Comparison of ENCODE assay signal across 14 cellular contexts in the genomic region with DNA sequence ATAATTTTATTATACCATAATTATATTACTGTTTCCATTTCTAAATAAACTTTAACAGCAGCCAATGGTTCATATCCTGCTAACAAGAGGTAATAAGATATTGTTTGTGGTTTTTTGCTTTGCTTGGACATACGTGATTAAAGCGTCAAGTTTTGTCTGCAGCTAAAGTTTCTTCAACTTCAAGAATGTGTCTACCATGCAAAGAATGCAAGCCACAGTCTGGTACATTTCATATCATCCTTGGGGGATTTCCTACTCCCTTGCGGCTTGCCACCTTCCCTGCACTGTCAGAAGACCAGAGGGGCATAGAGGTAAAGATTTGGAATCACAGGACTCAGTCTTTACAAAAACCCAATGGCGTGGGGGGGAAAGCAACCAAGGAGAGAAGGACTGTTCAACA.
DNase-seq lines count a peak whose midpoint lies in the region; ATAC-seq and TF ChIP-seq lines count a peak whose summit lies in the region.
"Had no signal": no experiment of that assay in that cellular context is flagged by ENCODE, and none has a peak within 500 bp of the region (broad histone marks: within the 10 kb centered on the region; RNA-seq: fewer than 3 reads in every experiment).

No MANE protein-coding gene starts in this region.

- H3K27ac ChIP-seq in SK-N-SH (ENCODE audit: low read depth in 2 of 2, low read length in 1 of 2) (peak overlapping the region; percentile 19 to 42; a peak in 3 of 4 replicates), breast epithelium (no peak overlapping the region)

- peak overlapping the region; percentile 36; the same call in 1 of the 2 replicates for H3K4me2 ChIP-seq in SK-N-SH

- H3K4me1 ChIP-seq in SK-N-SH (ENCODE audit: control insufficient read depth in 1 of 2, insufficient read depth in 2 of 2, low read depth in 1 of 2, low read length in 1 of 2) (peaks cover 30 to 47% of the 10 kb centered on the region in 2 experiments), breast epithelium (no peaks in the 10 kb centered on the region)

- no peaks in the 10 kb centered on the region for H3K9me3 ChIP-seq in SK-N-SH
- H3K9me3 ChIP-seq in breast epithelium, result no peaks in the 10 kb centered on the region

- H4K20me1 ChIP-seq in SK-N-SH (ENCODE audit: insufficient read depth), result peaks cover 98% of the 10 kb centered on the region

- H3K27me3 ChIP-seq in SK-N-SH (ENCODE audit: insufficient read depth) (no peaks in the 10 kb centered on the region), breast epithelium (no peaks in the 10 kb centered on the region)

- TF ChIP-seq POLR2A in breast epithelium (IDR thresholded peaks at IDR 0.05), result no peak

- no peak for TF ChIP-seq RAD21 in SK-N-SH (IDR thresholded peaks at IDR 0.05; ENCODE audit: low read length)

- 30% methylated on average over 4 of the region's 4 CpGs for WGBS in SK-N-SH (ENCODE audit: low lambda C conversion rate)

- no peak overlapping the region for H3K4me3 ChIP-seq in SK-N-SH (ENCODE audit: low read depth in 2 of 2, low read length in 1 of 2)
- H3K4me3 ChIP-seq in fibroblast of pulmonary artery (replicated peaks; ENCODE audit: low read depth, low read length), result no peak overlapping the region
- H3K4me3 ChIP-seq in retinal pigment epithelial cell (ENCODE audit: low read length), result no peak overlapping the region
- H3K4me3 ChIP-seq in breast epithelium, result no peak overlapping the region

- POLR2A ChIA-PET in SK-N-SH (lab: Yijun Ruan, JAX), result no interaction called here

- TF ChIP-seq CTCF in SK-N-SH (IDR thresholded peaks at IDR 0.05) (no peak), fibroblast of pulmonary artery (IDR thresholded peaks at IDR 0.05; ENCODE audit: low read length, missing control alignments) (no peak), retinal pigment epithelial cell (conservative IDR thresholded peaks at IDR 0.05; ENCODE audit: low read depth, low read length) (no peak), breast epithelium (IDR thresholded peaks at IDR 0.05) (no peak)

- H3K9me2 ChIP-seq in SK-N-SH, result no peaks in the 10 kb centered on the region

- no peak for ATAC-seq in GM21737 (IDR thresholded peaks at IDR 0.05; ENCODE audit: unreplicated experiment)

- no peaks in the 10 kb centered on the region for H3K36me3 ChIP-seq in SK-N-SH (replicated peaks in 1 of 2; ENCODE audit: control insufficient read depth in 1 of 2, insufficient read depth in 2 of 2, low read length in 1 of 2)
- H3K36me3 ChIP-seq in breast epithelium, result no peaks in the 10 kb centered on the region

- peaks cover 39% of the 10 kb centered on the region for H3F3A ChIP-seq in SK-N-SH (replicated peaks; ENCODE audit: insufficient read depth)

- intact Hi-C loops in breast epithelium (cut with DNase I; ENCODE audit: low total_unique reads), result loop anchor here (10.0 kb wide), 1 partner anchor 1577 kb away; no protein-coding TSS in a partner anchor

- H3K9ac ChIP-seq in SK-N-SH, result no peak overlapping the region

- H2AFZ ChIP-seq in SK-N-SH (ENCODE audit: low read depth), result no peak overlapping the region

- CTCF ChIA-PET in SK-N-SH (lab: Yijun Ruan, JAX), result no interaction called here

- TF ChIP-seq EP300 in SK-N-SH (IDR thresholded peaks at IDR 0.05; ENCODE audit: borderline replicate concordance in 1 of 2, low read depth in 1 of 2, low read length in 1 of 2), result peak in 1 of 2 experiments; percentile 59; a peak in 1 of 4 replicates

- DNase-seq in GM03348 (ENCODE audit: low spot score) (peak; percentile 23), SK-N-SH (no peak), fibroblast of pulmonary artery (ENCODE audit: low read depth) (peak; percentile 86), retinal pigment epithelial cell (ENCODE audit: low read depth) (peak; percentile 84), G401 (ENCODE audit: low spot score) (no peak), breast epithelium (ENCODE audit: low spot score in 2 of 2) (no peak)
- no peak for DNase-seq in central memory CD4-positive, alpha-beta T cell
- DNase-seq: activated CD4-positive, alpha-beta T cell treated with anti-CD3 and anti-CD28 coated beads, Interleukin-2, amount 50 U/mL, for 4 hours; activated naive CD8-positive, alpha-beta T cell treated with anti-CD3 and anti-CD28 coated beads, Interleukin-2, amount 10 ng/mL, durations not matched to agents 7 days and 5 days; DMS79; NCI-H1105; NCI-H526 treated with DMSO at 0.1 percent for 48 hours; stimulated activated naive B cell treated with anti-CD40 and anti-IgM and Interleukin-4, amounts not matched to agents 10 μg/mL and 1 μg/mL and 100 μg/mL, for 72 hours had no signal

- in situ Hi-C loops in G401 (cut with HindIII; ENCODE audit: low sequenced_read_pairs), result no loop called here

- H3K79me2 ChIP-seq in SK-N-SH (ENCODE audit: insufficient read depth), result peaks cover 100% of the 10 kb centered on the region

TF ChIP-seq in SK-N-SH, 30 proteins besides CTCF, POLR2A, EP300 and RAD21 (continues in another document):
- TF ChIP-seq FOXM1 (IDR thresholded peaks at IDR 0.05; ENCODE audit: low read depth), result 0 out of 2 replicates have a peak, but pooled peaks have one; percentile 27
- TF ChIP-seq TAF1 (IDR thresholded peaks at IDR 0.05; ENCODE audit: borderline replicate concordance, low read depth, low read length), result no peak
- TF ChIP-seq, protein P1, sequence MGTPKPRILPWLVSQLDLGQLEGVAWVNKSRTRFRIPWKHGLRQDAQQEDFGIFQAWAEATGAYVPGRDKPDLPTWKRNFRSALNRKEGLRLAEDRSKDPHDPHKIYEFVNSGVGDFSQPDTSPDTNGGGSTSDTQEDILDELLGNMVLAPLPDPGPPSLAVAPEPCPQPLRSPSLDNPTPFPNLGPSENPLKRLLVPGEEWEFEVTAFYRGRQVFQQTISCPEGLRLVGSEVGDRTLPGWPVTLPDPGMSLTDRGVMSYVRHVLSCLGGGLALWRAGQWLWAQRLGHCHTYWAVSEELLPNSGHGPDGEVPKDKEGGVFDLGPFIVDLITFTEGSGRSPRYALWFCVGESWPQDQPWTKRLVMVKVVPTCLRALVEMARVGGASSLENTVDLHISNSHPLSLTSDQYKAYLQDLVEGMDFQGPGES (IDR thresholded peaks at IDR 0.05; ENCODE audit: low read depth, low read length), result no peak
- TF ChIP-seq SIN3A (IDR thresholded peaks at IDR 0.05; ENCODE audit: borderline replicate concordance, low read depth, low read length), result no peak
- no peak for TF ChIP-seq MEF2A (IDR thresholded peaks at IDR 0.05; ENCODE audit: borderline replicate concordance, low read depth)
- TF ChIP-seq MXI1 (IDR thresholded peaks at IDR 0.05; ENCODE audit: low read depth, low read length), result no peak
- TF ChIP-seq TEAD4 (IDR thresholded peaks at IDR 0.05; ENCODE audit: borderline replicate concordance, insufficient read depth), result peak; percentile 71; the same call in 1 of the 2 replicates
- no peak for TF ChIP-seq RFX5 (IDR thresholded peaks at IDR 0.05; ENCODE audit: low read length)
- TF ChIP-seq, protein P2, sequence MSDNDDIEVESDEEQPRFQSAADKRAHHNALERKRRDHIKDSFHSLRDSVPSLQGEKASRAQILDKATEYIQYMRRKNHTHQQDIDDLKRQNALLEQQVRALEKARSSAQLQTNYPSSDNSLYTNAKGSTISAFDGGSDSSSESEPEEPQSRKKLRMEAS (IDR thresholded peaks at IDR 0.05; ENCODE audit: low read depth), result 0 out of 2 replicates have a peak, but pooled peaks have one; percentile 29
- TF ChIP-seq, protein P3, sequence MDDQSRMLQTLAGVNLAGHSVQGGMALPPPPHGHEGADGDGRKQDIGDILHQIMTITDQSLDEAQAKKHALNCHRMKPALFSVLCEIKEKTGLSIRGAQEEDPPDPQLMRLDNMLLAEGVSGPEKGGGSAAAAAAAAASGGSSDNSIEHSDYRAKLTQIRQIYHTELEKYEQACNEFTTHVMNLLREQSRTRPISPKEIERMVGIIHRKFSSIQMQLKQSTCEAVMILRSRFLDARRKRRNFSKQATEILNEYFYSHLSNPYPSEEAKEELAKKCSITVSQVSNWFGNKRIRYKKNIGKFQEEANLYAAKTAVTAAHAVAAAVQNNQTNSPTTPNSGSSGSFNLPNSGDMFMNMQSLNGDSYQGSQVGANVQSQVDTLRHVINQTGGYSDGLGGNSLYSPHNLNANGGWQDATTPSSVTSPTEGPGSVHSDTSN (IDR thresholded peaks at IDR 0.05), result peak; percentile 60; the same call in 1 of the 2 replicates
- TF ChIP-seq RXRA (IDR thresholded peaks at IDR 0.05; ENCODE audit: borderline replicate concordance, low read depth), result no peak; the same call in 1 of the 2 replicates
- no peak for TF ChIP-seq FOSL2 (IDR thresholded peaks at IDR 0.05; ENCODE audit: borderline replicate concordance, low read depth)
- TF ChIP-seq, protein P4, sequence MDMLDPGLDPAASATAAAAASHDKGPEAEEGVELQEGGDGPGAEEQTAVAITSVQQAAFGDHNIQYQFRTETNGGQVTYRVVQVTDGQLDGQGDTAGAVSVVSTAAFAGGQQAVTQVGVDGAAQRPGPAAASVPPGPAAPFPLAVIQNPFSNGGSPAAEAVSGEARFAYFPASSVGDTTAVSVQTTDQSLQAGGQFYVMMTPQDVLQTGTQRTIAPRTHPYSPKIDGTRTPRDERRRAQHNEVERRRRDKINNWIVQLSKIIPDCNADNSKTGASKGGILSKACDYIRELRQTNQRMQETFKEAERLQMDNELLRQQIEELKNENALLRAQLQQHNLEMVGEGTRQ (IDR thresholded peaks at IDR 0.05; ENCODE audit: borderline replicate concordance, low read depth, low read length), result no peak
- peak; percentile 37; the same call in 1 of the 2 replicates for TF ChIP-seq JUND (IDR thresholded peaks at IDR 0.05)
- TF ChIP-seq EZH2phosphoT487 (IDR thresholded peaks at IDR 0.05; ENCODE audit: borderline replicate concordance, low read depth), result no peak
- TF ChIP-seq RCOR1 (IDR thresholded peaks at IDR 0.05; ENCODE audit: low read length), result no peak
- TF ChIP-seq NFIC (IDR thresholded peaks at IDR 0.05; ENCODE audit: borderline replicate concordance), result peak; percentile 52; the same call in 1 of the 2 replicates

Comparison
In these comparisons a context has a peak if more than half of its experiments do, and no peak if none do; other contexts are left out.
1. DNase-seq: peak in GM03348 (single experiment), fibroblast of pulmonary artery (single experiment) and retinal pigment epithelial cell (single experiment); none in SK-N-SH (single experiment), G401 (single experiment), central memory CD4-positive, alpha-beta T cell (single experiment) and breast epithelium (0 of 2).
2. H3K27ac ChIP-seq: peak in SK-N-SH (2 of 2); none in breast epithelium (0 of 2).